In genomic region chr6:73691512-73691911, GRCh38 we compare ENCODE assay signal across 2 cellular contexts.
TF ChIP-seq lines count a peak whose summit lies in the region.

No MANE protein-coding gene starts in this region.

TF ChIP-seq in HepG2, 621 proteins besides CTCF, POLR2A, EP300 and RAD21:
- TF ChIP-seq ADNP (CRISPR knock-in tag; IDR thresholded peaks at IDR 0.05) (no peak), FOSL2 (CRISPR knock-in tag; IDR thresholded peaks at IDR 0.05) (peak; percentile 22; the same call in 1 of the 2 replicates), KLF9 (CRISPR knock-in tag; IDR thresholded peaks at IDR 0.05; ENCODE audit: low read depth) (no peak), ZFP36L1 (CRISPR knock-in tag; IDR thresholded peaks at IDR 0.05) (no peak), FLYWCH1 (CRISPR knock-in tag; IDR thresholded peaks at IDR 0.05) (no peak)

TF ChIP-seq in endothelial cell of umbilical vein, 7 proteins besides CTCF, POLR2A, EP300 and RAD21:
- TF ChIP-seq JUN (IDR thresholded peaks at IDR 0.05; ENCODE audit: borderline replicate concordance, insufficient read depth, insufficient read length, low read depth) (no peak), POLR2AphosphoS5 (IDR thresholded peaks at IDR 0.05; ENCODE audit: insufficient read depth, low read depth, low read length) (no peak), EZH2 (IDR thresholded peaks at IDR 0.05; ENCODE audit: borderline replicate concordance, low read depth, low read length, severe bottlenecking) (no peak), MYC (IDR thresholded peaks at IDR 0.05; ENCODE audit: low read depth, low read length) (no peak), FOS (IDR thresholded peaks at IDR 0.05; ENCODE audit: borderline replicate concordance, insufficient read depth, low read length) (peak; percentile 29), GATA2 (IDR thresholded peaks at IDR 0.05; ENCODE audit: insufficient read depth, insufficient read length, low read depth, low read length) (no peak)
TF ChIP-seq in endothelial cell of umbilical vein: peak in this region for 1.
